ENCODE assay signal across 11 cellular contexts in the genomic region with DNA sequence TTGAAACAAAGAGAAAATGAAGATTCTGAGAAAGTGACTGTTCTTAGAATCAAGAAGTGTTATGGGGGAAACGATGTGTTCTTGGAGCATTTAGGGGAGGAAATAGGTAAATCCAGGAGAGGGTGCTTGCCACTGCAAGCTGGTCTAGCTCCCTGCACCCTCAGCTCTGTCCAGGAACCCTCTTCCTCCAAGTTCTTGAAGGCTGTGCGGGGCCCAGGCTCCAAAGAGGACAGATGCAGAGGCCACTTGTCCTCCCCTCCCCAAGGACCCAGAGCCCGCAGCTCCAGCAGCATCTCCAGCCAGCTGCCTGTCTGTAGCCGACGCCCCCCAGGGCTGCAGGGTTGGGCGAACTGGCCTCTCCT.
DNase-seq lines count a peak whose midpoint lies in the region; ATAC-seq, FAIRE-seq and TF ChIP-seq lines count a peak whose summit lies in the region.
"Had no signal": no experiment of that assay in that cellular context is flagged by ENCODE, and none has a peak within 500 bp of the region (broad histone marks: within the 10 kb centered on the region; RNA-seq: fewer than 3 reads in every experiment).

No MANE protein-coding gene starts in this region.

- no peak overlapping the region for H3K27ac ChIP-seq in pancreas

- no peak overlapping the region for H3K27ac Mint-ChIP-seq in activated T-helper 17 cell treated with anti-CD3 and anti-CD28 coated beads, Interleukin-2, amount 50 U/mL, for 72 hours
- no peak overlapping the region for H3K27ac Mint-ChIP-seq in nephron progenitor cell
- H3K27ac Mint-ChIP-seq: IgD-negative memory B cell, memory B cell had no signal

- H3K36me3 Mint-ChIP-seq in activated T-helper 17 cell treated with anti-CD3 and anti-CD28 coated beads, Interleukin-2, amount 50 U/mL, for 72 hours (ENCODE audit: low read depth), result no peaks in the 10 kb centered on the region
- no peaks in the 10 kb centered on the region for H3K36me3 Mint-ChIP-seq in nephron progenitor cell (ENCODE audit: low read depth)
- H3K36me3 Mint-ChIP-seq: IgD-negative memory B cell, memory B cell had no signal

- no peak overlapping the region for H3K4me3 Mint-ChIP-seq in activated T-helper 17 cell treated with anti-CD3 and anti-CD28 coated beads, Interleukin-2, amount 50 U/mL, for 72 hours
- no peak overlapping the region for H3K4me3 Mint-ChIP-seq in nephron progenitor cell
- H3K4me3 Mint-ChIP-seq: endodermal cell, memory B cell had no signal

- no peaks in the 10 kb centered on the region for H3K27me3 ChIP-seq in pancreas

- TF ChIP-seq CTCF in pancreas (IDR thresholded peaks at IDR 0.05) (no peak), nephron progenitor cell (IDR thresholded peaks at IDR 0.05) (no peak)

- FAIRE-seq in pancreas (lab: Jason Lieb, UNC), result no peak

- no peaks in the 10 kb centered on the region for H3K36me3 ChIP-seq in pancreas

- peak; percentile 20 for ATAC-seq in GM19328 (IDR thresholded peaks at IDR 0.05; ENCODE audit: unreplicated experiment)
- ATAC-seq in HG02571 (IDR thresholded peaks at IDR 0.05; ENCODE audit: unreplicated experiment), result peak; percentile 21
- peak; percentile 42 for ATAC-seq in activated T-helper 17 cell treated with anti-CD3 and anti-CD28 coated beads, Interleukin-2, amount 50 U/mL, for 72 hours (replicated peaks)
- ATAC-seq in pancreas, result peak in 3 of 4 donors; percentile 13 to 25 (median 19)

- H3K4me3 ChIP-seq in pancreas, result no peak overlapping the region

- WGBS in pancreas, 2 donors, result 9 to 18% methylated on average over 6 of the region's 6 CpGs

- H3K27me3 Mint-ChIP-seq in activated T-helper 17 cell treated with anti-CD3 and anti-CD28 coated beads, Interleukin-2, amount 50 U/mL, for 72 hours, result no peaks in the 10 kb centered on the region
- H3K27me3 Mint-ChIP-seq in nephron progenitor cell (ENCODE audit: low read depth, poor library complexity), result peaks cover 16% of the 10 kb centered on the region

- DNase-seq in pancreas, result no peak
- no peak for DNase-seq in occipital lobe (lab: John Stamatoyannopoulos, UW)
- DNase-seq in SW480 (ENCODE audit: low spot score), result no peak
- DNase-seq in nephron progenitor cell, result no peak
- DNase-seq in A172 (ENCODE audit: low spot score), result no peak

- H3K4me1 ChIP-seq in pancreas, result no peaks in the 10 kb centered on the region

- intact Hi-C loops in pancreas (cut with DNase I), result loop anchor here in 2 of 3 donors (10.0 kb wide), 2 partner anchors 1239 to 1449 kb away; no protein-coding TSS in a partner anchor

- no peaks in the 10 kb centered on the region for H3K9me3 Mint-ChIP-seq in activated T-helper 17 cell treated with anti-CD3 and anti-CD28 coated beads, Interleukin-2, amount 50 U/mL, for 72 hours
- no peaks in the 10 kb centered on the region for H3K9me3 Mint-ChIP-seq in nephron progenitor cell
- H3K9me3 Mint-ChIP-seq: endodermal cell, IgD-negative memory B cell, memory B cell had no signal

- H3K9me3 ChIP-seq in pancreas, result no peaks in the 10 kb centered on the region

- no peaks in the 10 kb centered on the region for H3K4me1 Mint-ChIP-seq in activated T-helper 17 cell treated with anti-CD3 and anti-CD28 coated beads, Interleukin-2, amount 50 U/mL, for 72 hours
- peaks cover 43% of the 10 kb centered on the region for H3K4me1 Mint-ChIP-seq in nephron progenitor cell
